14 cellular contexts compared by ENCODE assay signal in the genomic region with DNA sequence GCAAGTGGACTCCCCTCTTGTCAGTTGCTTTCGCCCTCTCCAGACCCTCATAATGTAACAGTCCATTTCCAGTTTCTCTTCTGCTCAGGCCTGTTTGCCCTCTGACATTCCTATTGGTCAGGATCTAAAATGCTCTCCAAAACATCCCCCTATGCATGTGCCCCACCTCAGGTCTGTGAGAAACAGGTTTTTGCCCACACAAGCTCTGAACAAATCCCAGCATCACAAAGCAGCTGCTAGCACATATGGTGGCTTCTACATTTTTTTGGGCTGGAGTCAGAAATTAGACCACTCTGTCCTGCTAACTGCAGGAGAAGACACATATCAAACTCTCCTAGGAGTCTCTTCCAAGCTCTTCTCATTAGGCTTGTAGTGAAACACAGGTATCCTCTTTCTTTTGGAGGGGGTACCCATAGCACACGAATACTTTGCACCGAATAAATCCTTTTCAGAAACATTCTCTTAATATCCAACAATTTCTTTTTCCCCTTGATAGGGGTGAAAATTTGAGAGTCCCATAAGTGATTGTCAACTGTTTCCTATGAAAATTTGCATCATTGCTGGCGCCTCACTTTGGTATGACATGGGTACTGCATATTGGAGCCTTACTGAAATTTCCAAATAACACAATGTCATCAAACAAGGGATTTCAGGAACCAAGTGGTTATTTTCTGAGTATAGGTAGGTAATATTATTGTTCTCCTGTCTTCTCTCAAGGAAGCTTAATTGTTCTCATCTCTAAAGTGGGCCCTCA. TPM values are rescaled to one million over a fixed set of nuclear protein-coding genes. Genes with fewer than 3 reads are reported as not detected.
A peak's percentile ranks its signal among the peaks of the same experiment; 100 is the strongest.
DNase-seq lines count a peak whose midpoint lies in the region; ATAC-seq, FAIRE-seq and TF ChIP-seq lines count a peak whose summit lies in the region.
"Had no signal": no experiment of that assay in that cellular context is flagged by ENCODE, and none has a peak within 500 bp of the region (broad histone marks: within the 10 kb centered on the region; RNA-seq: fewer than 3 reads in every experiment).

No MANE protein-coding gene starts in this region.

- no peaks in the 10 kb centered on the region for H3K36me3 ChIP-seq in bronchial epithelial cell (ENCODE audit: control insufficient read depth, insufficient read depth, low read length)
- H3K36me3 ChIP-seq: upper lobe of left lung had no signal

- TF ChIP-seq CTCF in activated CD8-positive, alpha-beta T cell treated with anti-CD3 and anti-CD28 coated beads for 36 hours (IDR thresholded peaks at IDR 0.05): peak; percentile 69
- peak; percentile 36 for TF ChIP-seq CTCF in bronchial epithelial cell (IDR thresholded peaks at IDR 0.05; ENCODE audit: insufficient read depth, low read length, severe bottlenecking)
- TF ChIP-seq CTCF in osteocyte (IDR thresholded peaks at IDR 0.05): peak; percentile 36
- TF ChIP-seq CTCF in omental fat pad (IDR thresholded peaks at IDR 0.05): no peak

- no peaks in the 10 kb centered on the region for H3K27me3 ChIP-seq in bronchial epithelial cell (ENCODE audit: control insufficient read depth, insufficient read depth, low read length)
- H3K27me3 ChIP-seq: upper lobe of left lung had no signal

- FAIRE-seq in bronchial epithelial cell (lab: Jason Lieb, UNC): no peak
- FAIRE-seq: H54, islet of Langerhans had no signal

- H3K27me3 Mint-ChIP-seq in activated CD8-positive, alpha-beta T cell treated with anti-CD3 and anti-CD28 coated beads for 36 hours: peaks cover 26% of the 10 kb centered on the region
- H3K27me3 Mint-ChIP-seq in activated CD8-positive, alpha-beta T cell treated with anti-CD3 and anti-CD28 coated beads, Interleukin-2, amount 10 ng/mL, durations not matched to agents 7 days and 5 days (ENCODE audit: low read depth): peaks cover 8% of the 10 kb centered on the region
- peaks cover 6% of the 10 kb centered on the region for H3K27me3 Mint-ChIP-seq in osteocyte (ENCODE audit: unreplicated experiment)

- no peak for ATAC-seq in activated CD8-positive, alpha-beta T cell treated with anti-CD3 and anti-CD28 coated beads for 36 hours
- no peak for ATAC-seq in activated CD8-positive, alpha-beta T cell treated with anti-CD3 and anti-CD28 coated beads, Interleukin-2, amount 10 ng/mL, durations not matched to agents 7 days and 5 days
- no peak for ATAC-seq in omental fat pad (ENCODE audit: low FRiP score)

- CTCF ChIA-PET in activated CD8-positive, alpha-beta T cell treated with anti-CD3 and anti-CD28 coated beads for 36 hours (lab: Charles Lee): interaction anchor here (0.6 to 3.3 kb wide), 8 partner anchors 9 to 177 kb away, joined by 3 to 19 read pairs (median 4); no protein-coding TSS in a partner anchor
- CTCF ChIA-PET in activated CD8-positive, alpha-beta T cell treated with anti-CD3 and anti-CD28 coated beads, Interleukin-2, amount 10 ng/mL, durations not matched to agents 7 days and 5 days (lab: Charles Lee): interaction anchor here (1.2 to 3.4 kb wide), 5 partner anchors 10 to 43 kb away, joined by 3 to 16 read pairs (median 5); no protein-coding TSS in a partner anchor
- CTCF ChIA-PET in HEK293T (lab: Yijun Ruan, JAX): interaction anchor here (0.6 to 1.8 kb wide), 7 partner anchors 10 to 1524 kb away, joined by 3 to 9 read pairs (median 4); no protein-coding TSS in a partner anchor

- intact Hi-C loops in activated CD8-positive, alpha-beta T cell treated with anti-CD3 and anti-CD28 coated beads for 36 hours (cut with micrococcal nuclease): no loop called here

- no peak overlapping the region for H3K4me3 ChIP-seq in bronchial epithelial cell (ENCODE audit: low read depth, low read length)
- H3K4me3 ChIP-seq: upper lobe of left lung had no signal

- no peaks in the 10 kb centered on the region for H3K9me3 Mint-ChIP-seq in activated CD8-positive, alpha-beta T cell treated with anti-CD3 and anti-CD28 coated beads for 36 hours
- no peaks in the 10 kb centered on the region for H3K9me3 Mint-ChIP-seq in activated CD8-positive, alpha-beta T cell treated with anti-CD3 and anti-CD28 coated beads, Interleukin-2, amount 10 ng/mL, durations not matched to agents 7 days and 5 days (ENCODE audit: insufficient read depth)
- H3K9me3 Mint-ChIP-seq in osteocyte (ENCODE audit: unreplicated experiment): no peaks in the 10 kb centered on the region

- DNase-seq in activated CD8-positive, alpha-beta T cell treated with anti-CD3 and anti-CD28 coated beads for 36 hours: no peak
- no peak for DNase-seq in activated CD8-positive, alpha-beta T cell treated with anti-CD3 and anti-CD28 coated beads, Interleukin-2, amount 10 ng/mL, durations not matched to agents 7 days and 5 days
- peak; percentile 30 to 40 for DNase-seq in Kasumi-1 (lab: John Stamatoyannopoulos, UW)
- no peak for DNase-seq in bronchial epithelial cell (ENCODE audit: low read depth)
- no peak for DNase-seq in osteocyte (ENCODE audit: extremely low spot score, unreplicated experiment)
- DNase-seq in omental fat pad (ENCODE audit: low spot score): no peak
- DNase-seq in HEK293T (ENCODE audit: extremely low spot score): no peak
- no peak for DNase-seq in hypothalamus (lab: John Stamatoyannopoulos, UW)
- DNase-seq: activated CD4-positive, CD25-positive, alpha-beta regulatory T cell treated with anti-CD3 and anti-CD28 coated beads, Interleukin-2, amount 50 U/mL, for 72 hours; activated naive CD4-positive, alpha-beta T cell; NCI-H1417 treated with DMSO at 0.1 percent for 48 hours; upper lobe of left lung had no signal

- no peak overlapping the region for H3K4me3 Mint-ChIP-seq in activated CD8-positive, alpha-beta T cell treated with anti-CD3 and anti-CD28 coated beads for 36 hours
- H3K4me3 Mint-ChIP-seq in activated CD8-positive, alpha-beta T cell treated with anti-CD3 and anti-CD28 coated beads, Interleukin-2, amount 10 ng/mL, durations not matched to agents 7 days and 5 days: no peak overlapping the region
- H3K4me3 Mint-ChIP-seq in osteocyte (ENCODE audit: unreplicated experiment): no peak overlapping the region

- H3K36me3 Mint-ChIP-seq in activated CD8-positive, alpha-beta T cell treated with anti-CD3 and anti-CD28 coated beads for 36 hours (ENCODE audit: low read depth): no peaks in the 10 kb centered on the region
- H3K36me3 Mint-ChIP-seq in activated CD8-positive, alpha-beta T cell treated with anti-CD3 and anti-CD28 coated beads, Interleukin-2, amount 10 ng/mL, durations not matched to agents 7 days and 5 days (ENCODE audit: low read depth): no peaks in the 10 kb centered on the region
- H3K36me3 Mint-ChIP-seq in osteocyte (ENCODE audit: unreplicated experiment): no peaks in the 10 kb centered on the region

- POLR2A ChIA-PET in activated CD8-positive, alpha-beta T cell treated with anti-CD3 and anti-CD28 coated beads for 36 hours (lab: Charles Lee): interaction anchor here (0.5 to 2.0 kb wide), 4 partner anchors 10 to 690 kb away, joined by 3 to 6 read pairs (median 4); no protein-coding TSS in a partner anchor
- POLR2A ChIA-PET in activated CD8-positive, alpha-beta T cell treated with anti-CD3 and anti-CD28 coated beads, Interleukin-2, amount 10 ng/mL, durations not matched to agents 7 days and 5 days (lab: Charles Lee): no interaction called here
- POLR2A ChIA-PET in HEK293T (lab: Yijun Ruan, JAX): interaction anchor here (1.8 kb wide), 1 partner anchor 19 kb away, joined by 10 read pairs; a partner anchor contains a TSS

- no peaks in the 10 kb centered on the region for H3K4me1 Mint-ChIP-seq in activated CD8-positive, alpha-beta T cell treated with anti-CD3 and anti-CD28 coated beads for 36 hours (ENCODE audit: low read depth)
- no peaks in the 10 kb centered on the region for H3K4me1 Mint-ChIP-seq in activated CD8-positive, alpha-beta T cell treated with anti-CD3 and anti-CD28 coated beads, Interleukin-2, amount 10 ng/mL, durations not matched to agents 7 days and 5 days (ENCODE audit: low read depth)
- H3K4me1 Mint-ChIP-seq in osteocyte (ENCODE audit: unreplicated experiment): no peaks in the 10 kb centered on the region

- no peak overlapping the region for H3K27ac Mint-ChIP-seq in activated CD8-positive, alpha-beta T cell treated with anti-CD3 and anti-CD28 coated beads for 36 hours
- no peak overlapping the region for H3K27ac Mint-ChIP-seq in activated CD8-positive, alpha-beta T cell treated with anti-CD3 and anti-CD28 coated beads, Interleukin-2, amount 10 ng/mL, durations not matched to agents 7 days and 5 days
- no peak overlapping the region for H3K27ac Mint-ChIP-seq in osteocyte (ENCODE audit: unreplicated experiment)

TF ChIP-seq in HEK293T, 16 proteins besides CTCF, POLR2A, EP300 and RAD21:
- TF ChIP-seq LEF1 (IDR thresholded peaks at IDR 0.05; ENCODE audit: borderline replicate concordance) (no peak), HDGF (IDR thresholded peaks at IDR 0.05; ENCODE audit: borderline replicate concordance) (no peak), FOXM1 (IDR thresholded peaks at IDR 0.05; ENCODE audit: borderline replicate concordance) (no peak), L3MBTL2 (conservative IDR thresholded peaks at IDR 0.05) (no peak), ELF4 (IDR thresholded peaks at IDR 0.05) (no peak), NFRKB (IDR thresholded peaks at IDR 0.05) (no peak)

RNA-seq across cellular contexts. Expression of a gene that starts 19.3 kb away (rescaled TPM):
- total RNA-seq in activated CD8-positive, alpha-beta T cell treated with anti-CD3 and anti-CD28 coated beads for 36 hours: 100 to 1,000 TPM; 426 to 442 TPM
- 100 to 1,000 TPM; 214 to 216 TPM for total RNA-seq in activated CD8-positive, alpha-beta T cell treated with anti-CD3 and anti-CD28 coated beads, Interleukin-2, amount 10 ng/mL, durations not matched to agents 7 days and 5 days
- 820 and 1,205 TPM in 2 replicates for total RNA-seq in bronchial epithelial cell
- 197 and 211 TPM in 2 replicates for total RNA-seq in osteocyte
- total RNA-seq in omental fat pad: 100 to 1,000 TPM; 212 to 482 (median 318) TPM

RNA-seq across cellular contexts. Expression of a gene that starts 51.4 kb away (rescaled TPM):
- 100 to 1,000 TPM; 154 to 161 TPM for total RNA-seq in activated CD8-positive, alpha-beta T cell treated with anti-CD3 and anti-CD28 coated beads for 36 hours
- 10 to 100 TPM; 92.7 to 93.3 TPM for total RNA-seq in activated CD8-positive, alpha-beta T cell treated with anti-CD3 and anti-CD28 coated beads, Interleukin-2, amount 10 ng/mL, durations not matched to agents 7 days and 5 days
- total RNA-seq in bronchial epithelial cell: 173 and 183 TPM in 2 replicates
- total RNA-seq in osteocyte: 84.2 and 88.3 TPM in 2 replicates
- total RNA-seq in omental fat pad: 100 to 1,000 TPM in 3 of 4 donors, 10 to 100 TPM in 1; 69.8 to 195 (median 141) TPM

Comparison
In these comparisons a context has a peak if more than half of its experiments do, and no peak if none do; other contexts are left out.
1. DNase-seq: peak in Kasumi-1 (2 of 2); none in activated CD8-positive, alpha-beta T cell treated with anti-CD3 and anti-CD28 coated beads for 36 hours (single experiment), activated CD8-positive, alpha-beta T cell treated with anti-CD3 and anti-CD28 coated beads, Interleukin-2, amount 10 ng/mL, durations not matched to agents 7 days and 5 days (single experiment), bronchial epithelial cell (single experiment), osteocyte (single experiment), omental fat pad (single experiment), HEK293T (single experiment) and hypothalamus (0 of 51).
2. CTCF ChIP-seq: peak in activated CD8-positive, alpha-beta T cell treated with anti-CD3 and anti-CD28 coated beads for 36 hours (single experiment), bronchial epithelial cell (single experiment) and osteocyte (single experiment); none in omental fat pad (0 of 3).